Comparison of ENCODE assay signal across 8 cellular contexts in genomic region chr1:9293512-9294439, GRCh38. TPM values are rescaled to one million over a fixed set of nuclear protein-coding genes. Genes with fewer than 3 reads are reported as not detected.
DNase-seq lines count a peak whose midpoint lies in the region; ATAC-seq, FAIRE-seq and TF ChIP-seq lines count a peak whose summit lies in the region.

No MANE protein-coding gene starts in this region.

- H3K4ac ChIP-seq in IMR-90 (ENCODE audit: low read depth, low read length) = peak overlapping the region; percentile 96
- H3K4ac ChIP-seq in neuronal stem cell (ENCODE audit: low read length) = peak overlapping the region; percentile 17

- TF ChIP-seq CTCF in IMR-90 (conservative IDR thresholded peaks at IDR 0.05; ENCODE audit: low read depth, low read length) = no peak

- no peak for TF ChIP-seq RAD21 in IMR-90 (IDR thresholded peaks at IDR 0.05; ENCODE audit: low read length)

- in situ Hi-C loops in IMR-90 (cut with MboI; ENCODE audit: low sequenced_read_pairs) = no loop called here

- peak overlapping the region; percentile 14 to 87 for H4K8ac ChIP-seq in IMR-90 (ENCODE audit: low read depth in 2 of 2, low read length in 2 of 2)
- H4K8ac ChIP-seq in neuronal stem cell (ENCODE audit: low read depth, low read length) = no peak overlapping the region

- H3K4me2 ChIP-seq in IMR-90 (ENCODE audit: low read depth, low read length) (peak overlapping the region; percentile 98), neuronal stem cell (ENCODE audit: insufficient read depth, low read length, poor library complexity, severe bottlenecking) (peak overlapping the region; percentile 84)

- H3K36me3 ChIP-seq in IMR-90 (ENCODE audit: control insufficient read depth, insufficient read depth, low read length) (no peaks in the 10 kb centered on the region; the same call in 1 of the 2 replicates), neuronal stem cell (replicated peaks in 1 of 2; ENCODE audit: control insufficient read depth in 2 of 2, insufficient read depth in 2 of 2, low read length in 2 of 2) (no peaks in the 10 kb centered on the region)

- H3K4me3 ChIP-seq in IMR-90 (ENCODE audit: insufficient read depth, low read depth, low read length) = peak overlapping the region; percentile 99
- peak overlapping the region; percentile 21 to 82 for H3K4me3 ChIP-seq in neuronal stem cell (ENCODE audit: low read length in 2 of 2)

- H2AFZ ChIP-seq in IMR-90 (replicated peaks; ENCODE audit: low read length, poor library complexity) = peak overlapping the region; percentile 87
- peak overlapping the region; percentile 62 for H2AFZ ChIP-seq in neuronal stem cell (ENCODE audit: low read length)

- H3K9me1 ChIP-seq in IMR-90 (ENCODE audit: insufficient read depth, low read length) = peaks cover 24% of the 10 kb centered on the region

- H4K5ac ChIP-seq in IMR-90 (ENCODE audit: low read depth, low read length) = peak overlapping the region; percentile 90

- FAIRE-seq in H54 (lab: Jason Lieb, UNC) = no peak

- CTCF ChIA-PET in IMR-90 (lab: Yijun Ruan, JAX) = no interaction called here
- CTCF ChIA-PET in activated CD4-positive, alpha-beta memory T cell treated with anti-CD3 and anti-CD28 coated beads for 36 hours (lab: Charles Lee) = no interaction called here

- no peak overlapping the region for H3K4me3 Mint-ChIP-seq in activated CD4-positive, alpha-beta memory T cell treated with anti-CD3 and anti-CD28 coated beads for 36 hours

- H2BK20ac ChIP-seq in IMR-90 (ENCODE audit: low read depth, low read length) = peak overlapping the region; percentile 83

- DNase-seq in EH (ENCODE audit: low read depth) = peak; percentile 43
- peak; percentile 48 for DNase-seq in IMR-90
- DNase-seq in activated CD4-positive, alpha-beta memory T cell treated with anti-CD3 and anti-CD28 coated beads for 36 hours = peak; percentile 61
- DNase-seq in neuronal stem cell (ENCODE audit: low spot score) = no peak
- no peak for DNase-seq in H54 (ENCODE audit: insufficient read length, low spot score)
- no peak for DNase-seq in LoVo (ENCODE audit: low spot score)

- ATAC-seq in IMR-90 (ENCODE audit: low read depth) = peak; percentile 10
- peak; percentile 2 for ATAC-seq in esophagus mucosa
- ATAC-seq in GM18867 (IDR thresholded peaks at IDR 0.05; ENCODE audit: unreplicated experiment) = no peak

- H3K27me3 ChIP-seq in IMR-90 (ENCODE audit: control insufficient read depth, insufficient read depth, low read length) = no peaks in the 10 kb centered on the region
- H3K27me3 ChIP-seq in neuronal stem cell (ENCODE audit: control insufficient read depth in 3 of 3, insufficient read depth in 3 of 3, low read depth in 1 of 3, low read length in 3 of 3) = peaks cover 0 to 58% (median 14%) of the 10 kb centered on the region in 3 experiments

- no peak overlapping the region for H3K27ac Mint-ChIP-seq in activated CD4-positive, alpha-beta memory T cell treated with anti-CD3 and anti-CD28 coated beads for 36 hours

- POLR2A ChIA-PET in IMR-90 (lab: Charles Lee; ENCODE audit: unreplicated experiment) = no interaction called here
- POLR2A ChIA-PET in activated CD4-positive, alpha-beta memory T cell treated with anti-CD3 and anti-CD28 coated beads for 36 hours (lab: Charles Lee) = no interaction called here

- H2BK120ac ChIP-seq in IMR-90 (ENCODE audit: low read depth, low read length) = peak overlapping the region; percentile 54
- H2BK120ac ChIP-seq in neuronal stem cell (ENCODE audit: low read depth, low read length) = no peak overlapping the region

- TF ChIP-seq POLR2A in IMR-90 (IDR thresholded peaks at IDR 0.05; ENCODE audit: low read depth, low read length) = no peak; the same call in none of the 2 replicates
- no peak for TF ChIP-seq POLR2A in H54 (IDR thresholded peaks at IDR 0.05; ENCODE audit: low read depth, low read length)

- H3K9me3 ChIP-seq in IMR-90 (ENCODE audit: control insufficient read depth, insufficient read depth, low read length) (no peaks in the 10 kb centered on the region), neuronal stem cell (replicated peaks in 1 of 2; ENCODE audit: control insufficient read depth in 2 of 2, insufficient read depth in 1 of 2, low read depth in 1 of 2, low read length in 2 of 2) (peaks cover 0 to 4% of the 10 kb centered on the region in 2 donors)

- H2BK5ac ChIP-seq in IMR-90 (ENCODE audit: low read depth, low read length, poor library complexity, severe bottlenecking) (peak overlapping the region; percentile 98), neuronal stem cell (ENCODE audit: low read length) (no peak overlapping the region)

- dilution Hi-C loops in IMR-90 (cut with HindIII; ENCODE audit: low sequenced_read_pairs, unreplicated experiment) = no loop called here

- H3K27ac ChIP-seq in IMR-90 (ENCODE audit: insufficient read depth, low read length) (peak overlapping the region; percentile 82), neuronal stem cell (replicated peaks; ENCODE audit: low read length) (no peak overlapping the region)

- H2BK12ac ChIP-seq in neuronal stem cell (ENCODE audit: low read length) = no peak overlapping the region

- peaks cover 4% of the 10 kb centered on the region for H3K9me3 Mint-ChIP-seq in activated CD4-positive, alpha-beta memory T cell treated with anti-CD3 and anti-CD28 coated beads for 36 hours

- H2AK9ac ChIP-seq in IMR-90 (replicated peaks; ENCODE audit: low read depth, low read length, poor library complexity) = peak overlapping the region; percentile 96

- peaks cover 3% of the 10 kb centered on the region for H3K36me3 Mint-ChIP-seq in activated CD4-positive, alpha-beta memory T cell treated with anti-CD3 and anti-CD28 coated beads for 36 hours

- H2BK15ac ChIP-seq in IMR-90 (ENCODE audit: low read depth, low read length) (peak overlapping the region; percentile 23; the same call in 2 of the 3 replicates), neuronal stem cell (ENCODE audit: low read length) (no peak overlapping the region)

- peak overlapping the region; percentile 96 for H3K14ac ChIP-seq in IMR-90 (replicated peaks; ENCODE audit: low read depth, low read length)
- peak overlapping the region; percentile 89 for H3K14ac ChIP-seq in neuronal stem cell (ENCODE audit: low read length)

- H3K9ac ChIP-seq in IMR-90 (ENCODE audit: low read depth, low read length) (peak overlapping the region; percentile 91), neuronal stem cell (ENCODE audit: low read depth, low read length, poor library complexity) (peak overlapping the region; percentile 89)

- H3K4me1 Mint-ChIP-seq in activated CD4-positive, alpha-beta memory T cell treated with anti-CD3 and anti-CD28 coated beads for 36 hours (ENCODE audit: low read depth) = peaks cover 34% of the 10 kb centered on the region

- H3K56ac ChIP-seq in IMR-90 (ENCODE audit: extremely low read depth, insufficient read depth, low read length) = peak overlapping the region; percentile 65; the same call in 1 of the 2 replicates

- 1% methylated on average over 25 of the region's 45 CpGs; no CpG with 5 or more reads in 1 of the 2 experiments for WGBS in IMR-90 (ENCODE audit: extremely low coverage in 2 of 2, insufficient read length in 1 of 2), 2 experiments
- WGBS in neuronal stem cell (ENCODE audit: extremely low coverage in 2 of 2, insufficient read length in 2 of 2, insufficient replicate concordance in 1 of 2), 2 donors = no CpG with 5 or more reads among the region's 45 CpGs

- H4K91ac ChIP-seq in IMR-90 (ENCODE audit: insufficient read depth, low read depth, low read length) = peak overlapping the region; percentile 78
- H4K91ac ChIP-seq in neuronal stem cell (ENCODE audit: low read depth, low read length, poor library complexity) = no peak overlapping the region

- peak overlapping the region; percentile 96 for H2AK5ac ChIP-seq in IMR-90 (ENCODE audit: low read depth, low read length)
- H2AK5ac ChIP-seq in neuronal stem cell (ENCODE audit: low read depth, low read length) = no peak overlapping the region

- H3K4me1 ChIP-seq in IMR-90 (ENCODE audit: control insufficient read depth, insufficient read depth, low read length) = peaks cover 27% of the 10 kb centered on the region
- H3K4me1 ChIP-seq in neuronal stem cell (ENCODE audit: control insufficient read depth in 2 of 2, insufficient read depth in 1 of 2, low read depth in 1 of 2, low read length in 2 of 2) = peaks cover 4 to 11% of the 10 kb centered on the region in 2 donors

- H3K23ac ChIP-seq in IMR-90 (ENCODE audit: low read depth, low read length) (peak overlapping the region; percentile 100), neuronal stem cell (ENCODE audit: low read depth, low read length, poor library complexity) (peak overlapping the region; percentile 80)

- peaks cover 45% of the 10 kb centered on the region for H4K20me1 ChIP-seq in IMR-90 (ENCODE audit: insufficient read depth, low read length)

- TSS peak; percentile 63 for BruUV-seq in IMR-90 (replicated peaks; lab: Mats Ljungman, UMichigan)

- peaks cover 25 to 54% of the 10 kb centered on the region in 2 experiments for H3K79me1 ChIP-seq in IMR-90 (ENCODE audit: low read depth in 1 of 2, low read length in 2 of 2)
- peaks cover 6% of the 10 kb centered on the region for H3K79me1 ChIP-seq in neuronal stem cell (ENCODE audit: low read depth, low read length)

- H3K18ac ChIP-seq in IMR-90 (ENCODE audit: low read depth, low read length) = peak overlapping the region; percentile 87
- H3K18ac ChIP-seq in neuronal stem cell (ENCODE audit: low read length) = peak overlapping the region; percentile 93

- H3K27me3 Mint-ChIP-seq in activated CD4-positive, alpha-beta memory T cell treated with anti-CD3 and anti-CD28 coated beads for 36 hours = peaks cover 3% of the 10 kb centered on the region

- intact Hi-C loops in IMR-90 (cut with micrococcal nuclease) = loop anchor here (2.0 to 5.0 kb wide), 2 partner anchors 27 to 79 kb away; no protein-coding TSS in a partner anchor
- intact Hi-C loops in activated CD4-positive, alpha-beta memory T cell treated with anti-CD3 and anti-CD28 coated beads for 36 hours (cut with micrococcal nuclease) = loop anchor here (1.0 to 5.0 kb wide), 5 partner anchors 13 to 294 kb away; partner anchors contain the start of gene TMEM201

RNA-seq across cellular contexts. Expression of gene SPSB1, which starts 1.1 kb away (rescaled TPM):
- total RNA-seq in IMR-90 (2012; rRNA removed) = 15.0 and 16.7 TPM in 2 replicates
- polyA plus RNA-seq in IMR-90 (2012; rRNA removed) = 17.6 and 19.8 TPM in 2 replicates
- polyA plus RNA-seq in IMR-90 (2012; cell fraction: cytosol; rRNA removed) = 22.0 and 35.7 TPM in 2 replicates
- polyA plus RNA-seq in IMR-90 (2012; cell fraction: nucleus; rRNA removed; ENCODE audit: low replicate concordance) = 16.5 and 24.0 TPM in 2 replicates
- total RNA-seq in activated CD4-positive, alpha-beta memory T cell treated with anti-CD3 and anti-CD28 coated beads for 36 hours = 10 to 100 TPM; 11.0 to 12.5 TPM
- total RNA-seq in esophagus mucosa = 15.5 TPM
- 5.2 TPM for polyA plus RNA-seq in neuronal stem cell (2013, experiment 1 of 2)
- polyA plus RNA-seq in neuronal stem cell (2013, experiment 2 of 2) = 5.1 TPM

RNA-seq across cellular contexts. Expression of gene H6PD, which starts 59.2 kb away (rescaled TPM):
- 8.3 and 9.3 TPM in 2 replicates for total RNA-seq in IMR-90 (2012; rRNA removed)
- polyA plus RNA-seq in IMR-90 (2012; rRNA removed) = 22.1 and 22.7 TPM in 2 replicates
- polyA plus RNA-seq in IMR-90 (2012; cell fraction: cytosol; rRNA removed) = 11.9 and 21.1 TPM in 2 replicates
- polyA plus RNA-seq in IMR-90 (2012; cell fraction: nucleus; rRNA removed; ENCODE audit: low replicate concordance) = 23.3 and 30.1 TPM in 2 replicates
- total RNA-seq in activated CD4-positive, alpha-beta memory T cell treated with anti-CD3 and anti-CD28 coated beads for 36 hours = 10 to 100 TPM in 1 of 2 experiments, 1 to 10 TPM in 1; 9.3 to 10.4 TPM
- 20.4 TPM for total RNA-seq in esophagus mucosa
- 14.1 TPM for polyA plus RNA-seq in neuronal stem cell (2013, experiment 1 of 2)
- 15.0 TPM for polyA plus RNA-seq in neuronal stem cell (2013, experiment 2 of 2)

Comparison
In these comparisons a context has a peak if more than half of its experiments do, and no peak if none do; other contexts are left out.
1. DNase-seq: peak in EH (single experiment), IMR-90 (single experiment) and activated CD4-positive, alpha-beta memory T cell treated with anti-CD3 and anti-CD28 coated beads for 36 hours (single experiment); none in neuronal stem cell (single experiment), H54 (single experiment) and LoVo (single experiment).